Comparison of ENCODE assay signal across 24 cellular contexts in the genomic region with DNA sequence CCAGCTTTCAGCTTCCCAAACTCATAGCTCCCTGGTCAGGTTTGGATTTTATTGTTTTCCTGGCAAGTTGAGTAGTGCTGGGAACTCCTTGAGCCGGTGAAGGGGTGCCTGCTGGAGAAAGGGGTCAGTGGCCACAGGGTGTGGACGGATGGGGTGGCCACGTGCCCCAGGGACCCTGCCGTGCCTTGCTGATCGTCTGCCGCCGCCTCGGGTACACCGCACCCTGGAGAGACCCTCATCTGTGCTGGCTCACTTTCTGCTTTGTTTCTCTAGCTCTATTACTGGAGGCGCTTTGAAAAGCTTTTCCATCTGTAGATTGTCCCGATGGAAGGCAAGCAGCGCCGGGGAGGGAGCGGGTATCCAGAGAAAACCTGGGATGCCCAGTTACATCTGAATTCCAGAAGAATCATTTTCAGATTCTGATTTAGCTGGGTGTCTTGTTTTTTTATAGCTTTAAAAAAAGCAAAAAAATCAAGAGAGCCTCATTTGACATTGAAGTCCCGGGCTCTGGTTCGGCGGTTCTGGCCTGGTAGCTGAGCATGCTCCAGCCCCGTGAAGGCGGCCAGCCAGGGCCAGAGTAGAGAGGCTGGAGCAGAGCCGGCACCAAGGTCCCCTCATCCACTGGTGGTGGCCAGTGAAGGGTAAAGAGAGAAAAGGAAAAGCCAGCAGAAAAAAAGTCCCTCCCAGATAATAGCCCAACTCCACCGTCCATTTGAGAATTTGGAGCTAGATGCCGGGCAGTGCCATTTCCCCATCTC.
DNase-seq lines count a peak whose midpoint lies in the region; ATAC-seq, FAIRE-seq and TF ChIP-seq lines count a peak whose summit lies in the region.
"Had no signal": no experiment of that assay in that cellular context is flagged by ENCODE, and none has a peak within 500 bp of the region (broad histone marks: within the 10 kb centered on the region; RNA-seq: fewer than 3 reads in every experiment).

No MANE protein-coding gene starts in this region.

- no peak overlapping the region for H3K4me2 ChIP-seq in H1 (ENCODE audit: insufficient read depth in 1 of 2, low read depth in 2 of 2, low read length in 2 of 2)
- H3K4me2 ChIP-seq in neuronal stem cell (ENCODE audit: insufficient read depth, low read length, poor library complexity, severe bottlenecking): no peak overlapping the region
- H3K4me2 ChIP-seq: BLaER1, GM23338 had no signal

- no peak overlapping the region for H2BK120ac ChIP-seq in H1 (replicated peaks; ENCODE audit: low read depth, low read length)
- no peak overlapping the region for H2BK120ac ChIP-seq in neuronal stem cell (ENCODE audit: low read depth, low read length)

- H3K79me2 ChIP-seq in H1 (ENCODE audit: control insufficient read depth in 1 of 2, insufficient read depth in 2 of 2, low read length in 2 of 2): no peaks in the 10 kb centered on the region

- H2BK12ac ChIP-seq in H1 (ENCODE audit: low read depth, low read length) (0 out of 2 replicates have a peak overlapping the region, but pooled peaks have one; percentile 1), neuronal stem cell (ENCODE audit: low read length) (no peak overlapping the region)

- TF ChIP-seq EP300 in H1 (IDR thresholded peaks at IDR 0.05; ENCODE audit: borderline replicate concordance in 1 of 2, low read depth in 2 of 2, low read length in 2 of 2) (no peak), transverse colon (IDR thresholded peaks at IDR 0.05; ENCODE audit: low read depth) (no peak)

- TF ChIP-seq POLR2A in H1 (IDR thresholded peaks at IDR 0.05; ENCODE audit: control extremely low read depth in 1 of 2, low read depth in 2 of 2, low read length in 2 of 2) (no peak), transverse colon (IDR thresholded peaks at IDR 0.05) (no peak)

- H3K4ac ChIP-seq in H1 (replicated peaks; ENCODE audit: insufficient read length, low read depth, low read length): no peak overlapping the region
- no peak overlapping the region for H3K4ac ChIP-seq in neuronal stem cell (ENCODE audit: low read length)

- DNase-seq in Right ventricle myocardium inferior (ENCODE audit: missing footprints) (peak; percentile 37), left cardiac atrium (no peak), H1 (ENCODE audit: low read depth in 1 of 2, low spot score in 2 of 2) (no peak), neuronal stem cell (ENCODE audit: low spot score) (no peak), urothelium cell line (ENCODE audit: low spot score) (no peak), transverse colon (no peak), NCI-H146 treated with DMSO at 0.1 percent for 48 hours (lab: John Stamatoyannopoulos, UW; ENCODE audit: unreplicated experiment) (no peak)
- DNase-seq: CD4-positive, CD25-positive, alpha-beta regulatory T cell; CD8-positive, alpha-beta T cell; DMS 273 treated with DMSO at 0.1 percent for 48 hours; DMS79; EL; GDM1; HCEC 1CT had no signal

- H4K8ac ChIP-seq in H1 (ENCODE audit: extremely low read depth, insufficient read depth, low read length): 0 out of 2 replicates have a peak overlapping the region, but pooled peaks have one; percentile 45
- peak overlapping the region; percentile 9 for H4K8ac ChIP-seq in neuronal stem cell (ENCODE audit: low read depth, low read length)

- no peak for ATAC-seq in Right ventricle myocardium inferior
- no peak for ATAC-seq in left cardiac atrium
- ATAC-seq in HG02610 (IDR thresholded peaks at IDR 0.05; ENCODE audit: unreplicated experiment): no peak
- ATAC-seq: CD8-positive, alpha-beta T cell; GM23338 had no signal

- H2BK20ac ChIP-seq in H1 (ENCODE audit: low read length): no peak overlapping the region

- no peak for FAIRE-seq in H1 (lab: Jason Lieb, UNC)
- peak; percentile 68 for FAIRE-seq in urothelium cell line (lab: Jason Lieb, UNC)
- FAIRE-seq: A204.1, D721Med, GM12891, GM18507, H54 had no signal

- H3K36me3 ChIP-seq in H1 (ENCODE audit: control insufficient read depth in 2 of 4, insufficient read depth in 4 of 4, low read length in 3 of 4) (no peaks in the 10 kb centered on the region), neuronal stem cell (replicated peaks in 1 of 2; ENCODE audit: control insufficient read depth in 2 of 2, insufficient read depth in 2 of 2, low read length in 2 of 2) (no peaks in the 10 kb centered on the region), transverse colon (no peaks in the 10 kb centered on the region)
- H3K36me3 ChIP-seq: BLaER1 had no signal

- 93% methylated on average over 22 of the region's 22 CpGs; no CpG with 5 or more reads in 1 of the 2 experiments for WGBS in H1 (ENCODE audit: extremely low coverage in 1 of 2, insufficient coverage in 1 of 2, insufficient read length in 1 of 2, insufficient replicate concordance in 2 of 2, low coverage in 1 of 2, low lambda C conversion rate in 2 of 2, missing lambda C conversion rate in 1 of 2), 2 experiments
- WGBS in neuronal stem cell (ENCODE audit: extremely low coverage in 2 of 2, insufficient read length in 2 of 2, insufficient replicate concordance in 1 of 2), 2 donors: no CpG with 5 or more reads among the region's 22 CpGs
- whole genome bisulfite sequencing in transverse colon (ENCODE audit: low coverage in 1 of 2), 2 donors: 90 to 91% methylated on average over 13 to 22 of the region's 22 CpGs

- H3K4me1 ChIP-seq in H1 (replicated peaks in 1 of 4; ENCODE audit: control insufficient read depth in 3 of 4, insufficient read depth in 4 of 4, low read length in 3 of 4): peaks cover 0 to 6% (median 3%) of the 10 kb centered on the region in 4 experiments; a peak in 2 of 7 replicates
- H3K4me1 ChIP-seq in neuronal stem cell (ENCODE audit: control insufficient read depth in 2 of 2, insufficient read depth in 1 of 2, low read depth in 1 of 2, low read length in 2 of 2): no peaks in the 10 kb centered on the region
- no peaks in the 10 kb centered on the region for H3K4me1 ChIP-seq in transverse colon
- H3K4me1 ChIP-seq: BLaER1 had no signal

- H3K9me3 ChIP-seq in H1 (ENCODE audit: insufficient read depth in 2 of 2, low read depth in 1 of 2, low read length in 1 of 2) (no peaks in the 10 kb centered on the region), neuronal stem cell (replicated peaks in 1 of 2; ENCODE audit: control insufficient read depth in 2 of 2, insufficient read depth in 1 of 2, low read depth in 1 of 2, low read length in 2 of 2) (no peaks in the 10 kb centered on the region), transverse colon (no peaks in the 10 kb centered on the region)
- H3K9me3 ChIP-seq: BLaER1 had no signal

- no peak overlapping the region for H4K5ac ChIP-seq in H1 (ENCODE audit: insufficient read length, low read depth, low read length)

- H3K79me1 ChIP-seq in H1 (ENCODE audit: low read depth, low read length) (no peaks in the 10 kb centered on the region), neuronal stem cell (ENCODE audit: low read depth, low read length) (no peaks in the 10 kb centered on the region)

- intact Hi-C loops in Right ventricle myocardium inferior (cut with DNase I) (no loop called here), left cardiac atrium (cut with DNase I) (no loop called here), transverse colon (cut with DNase I; ENCODE audit: low total_unique reads) (no loop called here)

- POLR2A ChIA-PET in H1 (lab: Charles Lee; ENCODE audit: partially characterized antibody): no interaction called here

- H3K23me2 ChIP-seq in H1 (ENCODE audit: low read depth, low read length): no peaks in the 10 kb centered on the region

- no peak overlapping the region for H2BK5ac ChIP-seq in H1 (ENCODE audit: low read depth, low read length)
- no peak overlapping the region for H2BK5ac ChIP-seq in neuronal stem cell (ENCODE audit: low read length)

- no peak overlapping the region for H3K14ac ChIP-seq in H1 (ENCODE audit: insufficient read length)
- H3K14ac ChIP-seq in neuronal stem cell (ENCODE audit: low read length): peak overlapping the region; percentile 31

- no peak overlapping the region for H3K4me3 ChIP-seq in H1 (ENCODE audit: extremely low read depth in 1 of 4, insufficient read depth in 2 of 4, low read depth in 3 of 4, low read length in 4 of 4)
- no peak overlapping the region for H3K4me3 ChIP-seq in neuronal stem cell (ENCODE audit: low read length in 2 of 2)
- no peak overlapping the region for H3K4me3 ChIP-seq in transverse colon
- H3K4me3 ChIP-seq: BLaER1, GM23338 had no signal

- no peaks in the 10 kb centered on the region for H3K27me3 ChIP-seq in H1 (replicated peaks in 1 of 4; ENCODE audit: control insufficient read depth in 3 of 4, extremely low read depth in 1 of 4, insufficient read depth in 3 of 4, low read length in 3 of 4)
- H3K27me3 ChIP-seq in neuronal stem cell (ENCODE audit: control insufficient read depth in 3 of 3, insufficient read depth in 3 of 3, low read depth in 1 of 3, low read length in 3 of 3): no peaks in the 10 kb centered on the region
- no peaks in the 10 kb centered on the region for H3K27me3 ChIP-seq in transverse colon
- H3K27me3 ChIP-seq: BLaER1 had no signal

- H4K91ac ChIP-seq in H1 (replicated peaks; ENCODE audit: insufficient read length, low read length) (no peak overlapping the region), neuronal stem cell (ENCODE audit: low read depth, low read length, poor library complexity) (no peak overlapping the region)

- H3K18ac ChIP-seq in H1 (ENCODE audit: extremely low read depth, low read length) (no peak overlapping the region), neuronal stem cell (ENCODE audit: low read length) (peak overlapping the region; percentile 61)

- H3K9ac ChIP-seq in H1 (replicated peaks in 1 of 4; ENCODE audit: extremely low read depth in 1 of 4, low read depth in 3 of 4, low read length in 3 of 4) (no peak overlapping the region; a peak in 1 of 7 replicates), neuronal stem cell (ENCODE audit: low read depth, low read length, poor library complexity) (no peak overlapping the region)
- H3K9ac ChIP-seq: BLaER1 had no signal

- in situ Hi-C loops in transverse colon (cut with MboI; ENCODE audit: low pct_ligation_motif_present in 1 of 4, low pct_unique_long_range_greater_than_20kb in 1 of 4, low sequenced_read_pairs in 3 of 4): no loop called here

- no peak overlapping the region for H3K23ac ChIP-seq in H1 (ENCODE audit: insufficient read length)
- no peak overlapping the region for H3K23ac ChIP-seq in neuronal stem cell (ENCODE audit: low read depth, low read length, poor library complexity)

- TF ChIP-seq CTCF in H1 (IDR thresholded peaks at IDR 0.05; ENCODE audit: control extremely low read depth in 1 of 3, insufficient read depth in 1 of 3, low read depth in 1 of 3, low read length in 3 of 3) (no peak), transverse colon (IDR thresholded peaks at IDR 0.05) (no peak)

- H2AFZ ChIP-seq in H1 (ENCODE audit: low read length): no peak overlapping the region
- H2AFZ ChIP-seq in neuronal stem cell (ENCODE audit: low read length): no peak overlapping the region
- H2AFZ ChIP-seq: GM23338 had no signal

- H2AK5ac ChIP-seq in H1 (ENCODE audit: low read depth, low read length): no peak overlapping the region
- H2AK5ac ChIP-seq in neuronal stem cell (ENCODE audit: low read depth, low read length): no peak overlapping the region

- no peak overlapping the region for H2BK15ac ChIP-seq in H1 (ENCODE audit: low read length)
- no peak overlapping the region for H2BK15ac ChIP-seq in neuronal stem cell (ENCODE audit: low read length)

- CTCF ChIA-PET in H1 (lab: Charles Lee; ENCODE audit: partially characterized antibody): interaction anchor here (0.9 to 1.4 kb wide), 5 partner anchors 15 to 99 kb away, joined by 3 to 4 read pairs (median 3); no protein-coding TSS in a partner anchor

- no peak overlapping the region for H3K27ac ChIP-seq in H1 (ENCODE audit: low read depth, low read length)
- H3K27ac ChIP-seq in neuronal stem cell (replicated peaks; ENCODE audit: low read length): no peak overlapping the region
- H3K27ac ChIP-seq in transverse colon: no peak overlapping the region
- H3K27ac ChIP-seq: 22Rv1, BLaER1, C4-2B had no signal

- H3K56ac ChIP-seq in H1 (replicated peaks; ENCODE audit: insufficient read length, low read depth, low read length): no peak overlapping the region

- no peaks in the 10 kb centered on the region for H4K20me1 ChIP-seq in H1 (replicated peaks in 1 of 2; ENCODE audit: control insufficient read depth in 1 of 2, insufficient read depth in 2 of 2, low read length in 2 of 2)
- H4K20me1 ChIP-seq: BLaER1 had no signal

- TF ChIP-seq RAD21 in H1 (IDR thresholded peaks at IDR 0.05 in 1 of 2, conservative IDR thresholded peaks at IDR 0.05 in 1 of 2; ENCODE audit: low read depth in 2 of 2, low read length in 2 of 2): no peak
